ENCODE assay signal across 24 cellular contexts in genomic region chr9:112838342-112838741, GRCh38. TPM values are rescaled to one million over a fixed set of nuclear protein-coding genes. Genes with fewer than 3 reads are reported as not detected.
DNase-seq lines count a peak whose midpoint lies in the region; ATAC-seq, FAIRE-seq and TF ChIP-seq lines count a peak whose summit lies in the region.
"Had no signal": no experiment of that assay in that cellular context is flagged by ENCODE, and none has a peak within 500 bp of the region (broad histone marks: within the 10 kb centered on the region; RNA-seq: fewer than 3 reads in every experiment).

No MANE protein-coding gene starts in this region.

- BruUV-seq in GM12878 (replicated peaks; lab: Mats Ljungman, UMichigan): no TSS peak

- in situ Hi-C loops in GM12878 (cut with MboI): no loop called here

- ATAC-seq in GM12878 (peak; percentile 36; the same call in 2 of the 3 replicates), lung (ENCODE audit: insufficient read depth, low FRiP score) (peak; percentile 17)

- no peak for TF ChIP-seq POLR2A in GM12878 (IDR thresholded peaks at IDR 0.05; ENCODE audit: low read depth, low read length)

- no peak for TF ChIP-seq CTCF in GM12878 (IDR thresholded peaks at IDR 0.05 in 2 of 3, conservative IDR thresholded peaks at IDR 0.05 in 1 of 3; ENCODE audit: control insufficient read depth in 2 of 3, extremely low read depth in 1 of 3, insufficient read depth in 1 of 3, low read depth in 3 of 3, low read length in 3 of 3)
- TF ChIP-seq CTCF in lung (IDR thresholded peaks at IDR 0.05; ENCODE audit: control extremely low read depth, extremely low read depth): no peak

- FAIRE-seq in GM12878 (lab: Jason Lieb, UNC): no peak
- FAIRE-seq: A204.1, GM19239 had no signal

- DNase-seq in NCI-H510A treated with DMSO at 0.1 percent for 48 hours (lab: John Stamatoyannopoulos, UW): peak; percentile 50
- no peak for DNase-seq in NCI-H510A (lab: John Stamatoyannopoulos, UW)
- DNase-seq in GM12878 (ENCODE audit: low read depth, low spot score): no peak
- DNase-seq in lung (ENCODE audit: low spot score): no peak
- DNase-seq in D341Med (ENCODE audit: low spot score): no peak
- no peak for DNase-seq in stimulated activated naive CD4-positive, alpha-beta T cell (lab: John Stamatoyannopoulos, UW)
- DNase-seq in SIG-M5 (lab: John Stamatoyannopoulos, UW): no peak
- DNase-seq: Caco-2; CD4-positive, alpha-beta T cell; DMS153; GDM1; H9; NCI-H1048; NCI-H1436 treated with DMSO at 0.1 percent for 48 hours; NCI-H2081; OCI-M1; SHP77; SK-N-SH had no signal

- no peaks in the 10 kb centered on the region for H3K79me2 ChIP-seq in GM12878 (ENCODE audit: control insufficient read depth, insufficient read depth, low read length)

- H3K9me3 ChIP-seq in GM12878 (replicated peaks; ENCODE audit: control insufficient read depth, insufficient read depth, low read length) (no peaks in the 10 kb centered on the region), lung (ENCODE audit: control insufficient read depth in 2 of 2, insufficient read depth in 1 of 2, low read length in 1 of 2) (no peaks in the 10 kb centered on the region)
- H3K9me3 ChIP-seq: Caco-2, SK-N-SH had no signal

- WGBS in GM12878 (ENCODE audit: insufficient coverage, insufficient replicate concordance, low lambda C conversion rate, missing lambda C conversion rate): 83% methylated on average over 2 of the region's 2 CpGs
- WGBS in lung, 2 donors: 75 to 78% methylated on average over 2 of the region's 2 CpGs

- H3K4me1 ChIP-seq in GM12878 (ENCODE audit: control insufficient read depth, insufficient read depth, low read length) (no peaks in the 10 kb centered on the region), lung (ENCODE audit: control insufficient read depth in 2 of 2, insufficient read depth in 2 of 2, low read length in 2 of 2) (peaks cover 0 to 12% of the 10 kb centered on the region in 2 donors)

- TF ChIP-seq RAD21 in GM12878 (IDR thresholded peaks at IDR 0.05; ENCODE audit: insufficient read depth, low read depth, low read length): no peak

- TF ChIP-seq EP300 in GM12878 (IDR thresholded peaks at IDR 0.05; ENCODE audit: borderline replicate concordance in 1 of 2, control insufficient read depth in 1 of 2, low read depth in 2 of 2, low read length in 2 of 2): no peak

- SMC1A ChIA-PET in GM12878 (lab: Charles Lee; ENCODE audit: uncharacterized antibody, unreplicated experiment): interaction anchor here (1.4 kb wide), 1 partner anchor 64 kb away, joined by 6 read pairs; no protein-coding TSS in a partner anchor

- RAD21 ChIA-PET in GM12878 (lab: Charles Lee; ENCODE audit: unreplicated experiment): interaction anchor here (1.6 kb wide), 1 partner anchor 65 kb away, joined by 5 read pairs; no protein-coding TSS in a partner anchor

- no peak overlapping the region for H3K27ac ChIP-seq in GM12878 (ENCODE audit: control insufficient read depth, insufficient read depth)
- no peak overlapping the region for H3K27ac ChIP-seq in lung (ENCODE audit: low read depth in 1 of 2, low read length in 1 of 2)
- H3K27ac ChIP-seq: KMS-11 had no signal

- H4K20me1 ChIP-seq in GM12878 (ENCODE audit: control insufficient read depth, insufficient read depth): no peaks in the 10 kb centered on the region; the same call in 1 of the 2 replicates

- H3K4me3 ChIP-seq in GM12878 (no peak overlapping the region), lung (no peak overlapping the region)

- H3K36me3 ChIP-seq in GM12878 (ENCODE audit: control insufficient read depth in 2 of 2, insufficient read depth in 2 of 2, low read length in 1 of 2) (no peaks in the 10 kb centered on the region), lung (ENCODE audit: control insufficient read depth in 2 of 2, insufficient read depth in 2 of 2, low read length in 2 of 2) (peaks cover 8 to 11% of the 10 kb centered on the region in 2 donors)

- no peak overlapping the region for H3K9ac ChIP-seq in GM12878 (ENCODE audit: control insufficient read depth, insufficient read depth, low read length)
- H3K9ac ChIP-seq: KMS-11, SK-N-SH had no signal

- intact Hi-C loops in GM12878 (cut with micrococcal nuclease; ENCODE audit: unreplicated experiment): no loop called here

- POLR2A ChIA-PET in GM12878 (lab: Charles Lee): interaction anchor here (0.6 kb wide), 1 partner anchor 350 kb away, joined by 4 read pairs; no protein-coding TSS in a partner anchor

- H2AFZ ChIP-seq in GM12878 (ENCODE audit: control insufficient read depth, low read depth, low read length): no peak overlapping the region

- CTCF ChIA-PET in GM12878 (lab: Yijun Ruan, JAX): interaction anchor here (1.0 to 9.1 kb wide), 3 partner anchors 41 to 274 kb away, joined by 3 to 138 read pairs (median 3); no protein-coding TSS in a partner anchor

- H3K4me2 ChIP-seq in GM12878 (ENCODE audit: control insufficient read depth, insufficient read depth): no peak overlapping the region
- H3K4me2 ChIP-seq: KMS-11, SK-N-SH had no signal

- H3K27me3 ChIP-seq in GM12878 (replicated peaks in 1 of 2; ENCODE audit: control insufficient read depth in 2 of 2, insufficient read depth in 2 of 2, low read length in 1 of 2) (no peaks in the 10 kb centered on the region; a peak in 1 of 4 replicates), lung (ENCODE audit: control insufficient read depth, insufficient read depth) (no peaks in the 10 kb centered on the region)

TF ChIP-seq in GM12878, 131 proteins besides CTCF, POLR2A, EP300 and RAD21 (continues in another document):
- TF ChIP-seq, protein P1, sequence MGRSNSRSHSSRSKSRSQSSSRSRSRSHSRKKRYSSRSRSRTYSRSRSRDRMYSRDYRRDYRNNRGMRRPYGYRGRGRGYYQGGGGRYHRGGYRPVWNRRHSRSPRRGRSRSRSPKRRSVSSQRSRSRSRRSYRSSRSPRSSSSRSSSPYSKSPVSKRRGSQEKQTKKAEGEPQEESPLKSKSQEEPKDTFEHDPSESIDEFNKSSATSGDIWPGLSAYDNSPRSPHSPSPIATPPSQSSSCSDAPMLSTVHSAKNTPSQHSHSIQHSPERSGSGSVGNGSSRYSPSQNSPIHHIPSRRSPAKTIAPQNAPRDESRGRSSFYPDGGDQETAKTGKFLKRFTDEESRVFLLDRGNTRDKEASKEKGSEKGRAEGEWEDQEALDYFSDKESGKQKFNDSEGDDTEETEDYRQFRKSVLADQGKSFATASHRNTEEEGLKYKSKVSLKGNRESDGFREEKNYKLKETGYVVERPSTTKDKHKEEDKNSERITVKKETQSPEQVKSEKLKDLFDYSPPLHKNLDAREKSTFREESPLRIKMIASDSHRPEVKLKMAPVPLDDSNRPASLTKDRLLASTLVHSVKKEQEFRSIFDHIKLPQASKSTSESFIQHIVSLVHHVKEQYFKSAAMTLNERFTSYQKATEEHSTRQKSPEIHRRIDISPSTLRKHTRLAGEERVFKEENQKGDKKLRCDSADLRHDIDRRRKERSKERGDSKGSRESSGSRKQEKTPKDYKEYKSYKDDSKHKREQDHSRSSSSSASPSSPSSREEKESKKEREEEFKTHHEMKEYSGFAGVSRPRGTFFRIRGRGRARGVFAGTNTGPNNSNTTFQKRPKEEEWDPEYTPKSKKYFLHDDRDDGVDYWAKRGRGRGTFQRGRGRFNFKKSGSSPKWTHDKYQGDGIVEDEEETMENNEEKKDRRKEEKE (IDR thresholded peaks at IDR 0.05): no peak
- no peak for TF ChIP-seq RBBP5 (conservative IDR thresholded peaks at IDR 0.05)

RNA-seq across cellular contexts. Expression of gene SLC46A2, which starts 52.3 kb away (rescaled TPM):
- not detected in 2 replicates for total RNA-seq in GM12878 (2013; cell fraction: nucleolus; rRNA removed)
- not detected in 2 replicates for total RNA-seq in GM12878 (2014; rRNA removed)
- not detected in 2 replicates for total RNA-seq in GM12878 (2014; rRNA removed; fragmentation: Illumina TruSeq; extraction: Trizol)
- not detected in 2 replicates for total RNA-seq in GM12878 (2021)
- not detected for polyA plus RNA-seq in GM12878 (2011; ENCODE audit: low read depth)
- polyA plus RNA-seq in GM12878 (2011; rRNA removed): not detected in 2 replicates
- not detected in 2 replicates for polyA plus RNA-seq in GM12878 (2011; cell fraction: cytosol; rRNA removed)
- not detected in 2 replicates for polyA plus RNA-seq in GM12878 (2011; cell fraction: nucleus; rRNA removed)
- polyA plus RNA-seq in GM12878 (2012): not detected in 2 replicates
- not detected in 2 replicates for polyA plus RNA-seq in GM12878 (2014; fragmentation: Illumina TruSeq; extraction: Trizol)
- polyA plus RNA-seq in GM12878 (2014; fragmentation: Nextera tagmentation; extraction: Ambion mirVana): not detected
- polyA plus RNA-seq in GM12878 (2014; rRNA removed): not detected in 2 replicates
- polyA plus RNA-seq in GM12878 (2016; fragmentation: Nextera tagmentation; extraction: Ambion mirVana): not detected
- not detected in 2 replicates for polyA minus RNA-seq in GM12878 (2011; rRNA and poly(A)+ RNA removed)
- polyA minus RNA-seq in GM12878 (2011; cell fraction: cytosol; rRNA and poly(A)+ RNA removed): not detected in 2 replicates
- polyA minus RNA-seq in GM12878 (2011; cell fraction: nucleus; rRNA and poly(A)+ RNA removed): not detected in 2 replicates
- 10 to 100 TPM in 1 of 2 donors, under 1 TPM in 1; 0.20 to 15.6 TPM for total RNA-seq in lung
- 10 to 100 TPM; 11.6 to 18.5 TPM for polyA plus RNA-seq in lung
- total RNA-seq: Caco-2; CD4-positive, alpha-beta T cell; Daoy; H9; M059J had no signal
- polyA plus RNA-seq: BJ, SK-N-SH had no signal
